ENCODE assay signal across 24 cellular contexts in genomic region chr12:132777614-132778013, GRCh38. TPM values are rescaled to one million over a fixed set of nuclear protein-coding genes. Genes with fewer than 3 reads are reported as not detected.
A peak's percentile ranks its signal among the peaks of the same experiment; 100 is the strongest.
DNase-seq lines count a peak whose midpoint lies in the region; ATAC-seq and TF ChIP-seq lines count a peak whose summit lies in the region.
"Had no signal": no experiment of that assay in that cellular context is flagged by ENCODE, and none has a peak within 500 bp of the region (broad histone marks: within the 10 kb centered on the region; RNA-seq: fewer than 3 reads in every experiment).

No MANE protein-coding gene starts in this region.

- ATAC-seq in gastroesophageal sphincter (no peak), HG03442 (IDR thresholded peaks at IDR 0.05; ENCODE audit: unreplicated experiment) (no peak), GM18868 (IDR thresholded peaks at IDR 0.05; ENCODE audit: unreplicated experiment) (no peak)
- ATAC-seq: PC-3 had no signal

- intact Hi-C loops in prostate gland (cut with DNase I): no loop called here

- TF ChIP-seq EP300 in gastroesophageal sphincter (IDR thresholded peaks at IDR 0.05): no peak

- no peak overlapping the region for H3K4me3 ChIP-seq in adipocyte (ENCODE audit: low read length)
- H3K4me3 ChIP-seq in gastroesophageal sphincter: no peak overlapping the region
- H3K4me3 ChIP-seq in rectal smooth muscle tissue (ENCODE audit: low read length): no peak overlapping the region
- H3K4me3 ChIP-seq in prostate gland: no peak overlapping the region

- no peaks in the 10 kb centered on the region for H3K9me3 ChIP-seq in adipocyte (ENCODE audit: control insufficient read depth, low read length)
- no peaks in the 10 kb centered on the region for H3K9me3 ChIP-seq in gastroesophageal sphincter
- H3K9me3 ChIP-seq in prostate gland: no peaks in the 10 kb centered on the region
- H3K9me3 ChIP-seq: SK-N-SH had no signal

- H3K27me3 ChIP-seq in adipocyte (replicated peaks; ENCODE audit: control insufficient read depth, insufficient read depth, low read length) (no peaks in the 10 kb centered on the region), gastroesophageal sphincter (no peaks in the 10 kb centered on the region), rectal smooth muscle tissue (ENCODE audit: control insufficient read depth, insufficient read depth, low read length) (no peaks in the 10 kb centered on the region), prostate gland (replicated peaks; ENCODE audit: insufficient read depth) (no peaks in the 10 kb centered on the region)

- no peak for TF ChIP-seq CTCF in C4-2B (conservative IDR thresholded peaks at IDR 0.05)
- TF ChIP-seq CTCF in gastroesophageal sphincter (IDR thresholded peaks at IDR 0.05): no peak
- TF ChIP-seq CTCF in prostate gland (IDR thresholded peaks at IDR 0.05): no peak

- peak overlapping the region; percentile 91 for H3K27ac ChIP-seq in C4-2B
- H3K27ac ChIP-seq in gastroesophageal sphincter: peak overlapping the region in 3 of 4 donors; percentile 22 to 56 (median 24)
- peak overlapping the region; percentile 21 for H3K27ac ChIP-seq in rectal smooth muscle tissue (ENCODE audit: low read depth, low read length)
- no peak overlapping the region for H3K27ac ChIP-seq in prostate gland
- H3K27ac ChIP-seq: HL-60 had no signal

- peaks cover 92% of the 10 kb centered on the region for H3K36me3 ChIP-seq in adipocyte (ENCODE audit: control insufficient read depth, insufficient read depth, low read length, severe bottlenecking)
- peaks cover 0 to 100% of the 10 kb centered on the region in 2 donors for H3K36me3 ChIP-seq in gastroesophageal sphincter
- peaks cover 40% of the 10 kb centered on the region for H3K36me3 ChIP-seq in rectal smooth muscle tissue (ENCODE audit: control insufficient read depth, insufficient read depth, low read length)
- peaks cover 24 to 32% of the 10 kb centered on the region in 2 donors for H3K36me3 ChIP-seq in prostate gland

- H3K9ac ChIP-seq in adipocyte (ENCODE audit: low read length): peak overlapping the region; percentile 20
- no peak overlapping the region for H3K9ac ChIP-seq in rectal smooth muscle tissue (ENCODE audit: low read length)
- H3K9ac ChIP-seq: SK-N-SH had no signal

- TF ChIP-seq POLR2A in gastroesophageal sphincter (IDR thresholded peaks at IDR 0.05): no peak
- no peak for TF ChIP-seq POLR2A in prostate gland (IDR thresholded peaks at IDR 0.05)

- peaks cover 13% of the 10 kb centered on the region for H3K4me1 ChIP-seq in adipocyte (ENCODE audit: control insufficient read depth, insufficient read depth, low read length)
- H3K4me1 ChIP-seq in gastroesophageal sphincter: peaks cover 0 to 44% (median 5%) of the 10 kb centered on the region in 3 donors
- H3K4me1 ChIP-seq in rectal smooth muscle tissue (ENCODE audit: control insufficient read depth, insufficient read depth, low read length): no peaks in the 10 kb centered on the region
- H3K4me1 ChIP-seq in prostate gland (replicated peaks): no peaks in the 10 kb centered on the region

- DNase-seq in adipocyte (ENCODE audit: low read depth): no peak
- DNase-seq in mucosa of gallbladder (ENCODE audit: low spot score): no peak
- no peak for DNase-seq in prostate gland (ENCODE audit: low spot score)
- DNase-seq: CD4-positive, alpha-beta T cell; COR-L47; DMS53; GOT3; HCEC 1CT; Kasumi-1; MV-4-11; NCI-H1105; NCI-H146; NCI-H1930; NCI-H446; NCI-H524 treated with DMSO at 0.1 percent for 48 hours; NCI-H774; PC-3; SK-N-SH had no signal

- WGBS in gastroesophageal sphincter (ENCODE audit: low coverage in 1 of 2), 2 donors: 86 to 100% methylated on average over 1 to 7 of the region's 20 CpGs
- 92% methylated on average over 20 of the region's 20 CpGs for WGBS in prostate gland

RNA-seq across cellular contexts. Expression of gene ANKLE2, which starts 16.0 kb away (rescaled TPM):
- 10 to 100 TPM; 33.1 to 61.5 (median 49.9) TPM for total RNA-seq in gastroesophageal sphincter
- 40.3 TPM for total RNA-seq in mucosa of gallbladder
- total RNA-seq in prostate gland: 10 to 100 TPM; 31.1 to 82.4 TPM

RNA-seq across cellular contexts. Expression of gene GOLGA3, which starts 51.1 kb away (rescaled TPM):
- total RNA-seq in gastroesophageal sphincter (100 to 1,000 TPM in 1 of 4 donors, 10 to 100 TPM in 3; 54.8 to 126 (median 74.1) TPM), mucosa of gallbladder (72.2 TPM), prostate gland (100 to 1,000 TPM in 1 of 2 donors, 10 to 100 TPM in 1; 99.1 to 109 TPM)

Comparison
In these comparisons a context has a peak if more than half of its experiments do, and no peak if none do; other contexts are left out.
1. H3K27ac ChIP-seq: peak in C4-2B (single experiment), gastroesophageal sphincter (3 of 4) and rectal smooth muscle tissue (single experiment); none in prostate gland (0 of 2).